ENCODE assay signal across 3 cellular contexts in genomic region chr11:128042290-128042751, GRCh38.
TF ChIP-seq lines count a peak whose summit lies in the region.

No MANE protein-coding gene starts in this region.

TF ChIP-seq in SK-N-SH, 30 proteins besides CTCF, POLR2A, EP300 and RAD21 (continued from another document and continues in another):
- no peak for TF ChIP-seq NFIC (IDR thresholded peaks at IDR 0.05; ENCODE audit: borderline replicate concordance)
- no peak for TF ChIP-seq MAX (IDR thresholded peaks at IDR 0.05; ENCODE audit: low read depth)
- no peak for TF ChIP-seq POLR2AphosphoS5 (IDR thresholded peaks at IDR 0.05; ENCODE audit: low read depth, low read length)
- TF ChIP-seq, protein P1, sequence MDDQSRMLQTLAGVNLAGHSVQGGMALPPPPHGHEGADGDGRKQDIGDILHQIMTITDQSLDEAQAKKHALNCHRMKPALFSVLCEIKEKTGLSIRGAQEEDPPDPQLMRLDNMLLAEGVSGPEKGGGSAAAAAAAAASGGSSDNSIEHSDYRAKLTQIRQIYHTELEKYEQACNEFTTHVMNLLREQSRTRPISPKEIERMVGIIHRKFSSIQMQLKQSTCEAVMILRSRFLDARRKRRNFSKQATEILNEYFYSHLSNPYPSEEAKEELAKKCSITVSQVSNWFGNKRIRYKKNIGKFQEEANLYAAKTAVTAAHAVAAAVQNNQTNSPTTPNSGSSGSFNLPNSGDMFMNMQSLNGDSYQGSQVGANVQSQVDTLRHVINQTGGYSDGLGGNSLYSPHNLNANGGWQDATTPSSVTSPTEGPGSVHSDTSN (IDR thresholded peaks at IDR 0.05), result peak; percentile 62
- TF ChIP-seq IRF3 (IDR thresholded peaks at IDR 0.05; ENCODE audit: low read depth, low read length), result no peak
- no peak for TF ChIP-seq USF2 (IDR thresholded peaks at IDR 0.05; ENCODE audit: borderline replicate concordance, low read depth, low read length)
- TF ChIP-seq YY1 (IDR thresholded peaks at IDR 0.05; ENCODE audit: low read depth), result no peak
- peak; percentile 9; the same call in 1 of the 2 replicates for TF ChIP-seq JUND (IDR thresholded peaks at IDR 0.05)
- no peak for TF ChIP-seq SIN3A (IDR thresholded peaks at IDR 0.05; ENCODE audit: borderline replicate concordance, low read depth, low read length)
- no peak for TF ChIP-seq FOXJ3 (CRISPR knock-in tag; IDR thresholded peaks at IDR 0.05)
- TF ChIP-seq MEF2A (IDR thresholded peaks at IDR 0.05; ENCODE audit: borderline replicate concordance, low read depth), result no peak
- TF ChIP-seq SMC3 (IDR thresholded peaks at IDR 0.05; ENCODE audit: low read depth, low read length), result no peak
- no peak for TF ChIP-seq ELF1 (IDR thresholded peaks at IDR 0.05)
- TF ChIP-seq RFX5 (IDR thresholded peaks at IDR 0.05; ENCODE audit: low read length), result no peak
- no peak for TF ChIP-seq TEAD4 (IDR thresholded peaks at IDR 0.05; ENCODE audit: borderline replicate concordance, insufficient read depth)
- TF ChIP-seq EZH2phosphoT487 (IDR thresholded peaks at IDR 0.05; ENCODE audit: borderline replicate concordance, low read depth), result no peak
- no peak for TF ChIP-seq NRF1 (IDR thresholded peaks at IDR 0.05; ENCODE audit: low read depth, low read length)
- no peak for TF ChIP-seq RXRA (IDR thresholded peaks at IDR 0.05; ENCODE audit: borderline replicate concordance, low read depth)

TF ChIP-seq in SK-N-SH treated with all-trans-retinoic acid at 6 μM for 48 hours, 23 proteins besides CTCF, POLR2A, EP300 and RAD21 (continued from another document):
- no peak for TF ChIP-seq ZNF70 (CRISPR knock-in tag; IDR thresholded peaks at IDR 0.05)
- no peak for TF ChIP-seq ZFP30 (CRISPR knock-in tag; IDR thresholded peaks at IDR 0.05)
- TF ChIP-seq CSDC2 (CRISPR knock-in tag; IDR thresholded peaks at IDR 0.05), result no peak
- no peak for TF ChIP-seq ARNTL (CRISPR knock-in tag; IDR thresholded peaks at IDR 0.05; ENCODE audit: borderline replicate concordance, low read depth)

TF ChIP-seq in GM23338, 12 proteins besides CTCF, POLR2A, EP300 and RAD21 (continued from another document):
- TF ChIP-seq, protein P2, sequence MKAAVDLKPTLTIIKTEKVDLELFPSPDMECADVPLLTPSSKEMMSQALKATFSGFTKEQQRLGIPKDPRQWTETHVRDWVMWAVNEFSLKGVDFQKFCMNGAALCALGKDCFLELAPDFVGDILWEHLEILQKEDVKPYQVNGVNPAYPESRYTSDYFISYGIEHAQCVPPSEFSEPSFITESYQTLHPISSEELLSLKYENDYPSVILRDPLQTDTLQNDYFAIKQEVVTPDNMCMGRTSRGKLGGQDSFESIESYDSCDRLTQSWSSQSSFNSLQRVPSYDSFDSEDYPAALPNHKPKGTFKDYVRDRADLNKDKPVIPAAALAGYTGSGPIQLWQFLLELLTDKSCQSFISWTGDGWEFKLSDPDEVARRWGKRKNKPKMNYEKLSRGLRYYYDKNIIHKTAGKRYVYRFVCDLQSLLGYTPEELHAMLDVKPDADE (IDR thresholded peaks at IDR 0.05), result no peak
- TF ChIP-seq, protein P3, sequence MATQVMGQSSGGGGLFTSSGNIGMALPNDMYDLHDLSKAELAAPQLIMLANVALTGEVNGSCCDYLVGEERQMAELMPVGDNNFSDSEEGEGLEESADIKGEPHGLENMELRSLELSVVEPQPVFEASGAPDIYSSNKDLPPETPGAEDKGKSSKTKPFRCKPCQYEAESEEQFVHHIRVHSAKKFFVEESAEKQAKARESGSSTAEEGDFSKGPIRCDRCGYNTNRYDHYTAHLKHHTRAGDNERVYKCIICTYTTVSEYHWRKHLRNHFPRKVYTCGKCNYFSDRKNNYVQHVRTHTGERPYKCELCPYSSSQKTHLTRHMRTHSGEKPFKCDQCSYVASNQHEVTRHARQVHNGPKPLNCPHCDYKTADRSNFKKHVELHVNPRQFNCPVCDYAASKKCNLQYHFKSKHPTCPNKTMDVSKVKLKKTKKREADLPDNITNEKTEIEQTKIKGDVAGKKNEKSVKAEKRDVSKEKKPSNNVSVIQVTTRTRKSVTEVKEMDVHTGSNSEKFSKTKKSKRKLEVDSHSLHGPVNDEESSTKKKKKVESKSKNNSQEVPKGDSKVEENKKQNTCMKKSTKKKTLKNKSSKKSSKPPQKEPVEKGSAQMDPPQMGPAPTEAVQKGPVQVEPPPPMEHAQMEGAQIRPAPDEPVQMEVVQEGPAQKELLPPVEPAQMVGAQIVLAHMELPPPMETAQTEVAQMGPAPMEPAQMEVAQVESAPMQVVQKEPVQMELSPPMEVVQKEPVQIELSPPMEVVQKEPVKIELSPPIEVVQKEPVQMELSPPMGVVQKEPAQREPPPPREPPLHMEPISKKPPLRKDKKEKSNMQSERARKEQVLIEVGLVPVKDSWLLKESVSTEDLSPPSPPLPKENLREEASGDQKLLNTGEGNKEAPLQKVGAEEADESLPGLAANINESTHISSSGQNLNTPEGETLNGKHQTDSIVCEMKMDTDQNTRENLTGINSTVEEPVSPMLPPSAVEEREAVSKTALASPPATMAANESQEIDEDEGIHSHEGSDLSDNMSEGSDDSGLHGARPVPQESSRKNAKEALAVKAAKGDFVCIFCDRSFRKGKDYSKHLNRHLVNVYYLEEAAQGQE (IDR thresholded peaks at IDR 0.05; ENCODE audit: unreplicated experiment), result no peak
- no peak for TF ChIP-seq JUNB (IDR thresholded peaks at IDR 0.05; ENCODE audit: unreplicated experiment)
- TF ChIP-seq, protein P4, sequence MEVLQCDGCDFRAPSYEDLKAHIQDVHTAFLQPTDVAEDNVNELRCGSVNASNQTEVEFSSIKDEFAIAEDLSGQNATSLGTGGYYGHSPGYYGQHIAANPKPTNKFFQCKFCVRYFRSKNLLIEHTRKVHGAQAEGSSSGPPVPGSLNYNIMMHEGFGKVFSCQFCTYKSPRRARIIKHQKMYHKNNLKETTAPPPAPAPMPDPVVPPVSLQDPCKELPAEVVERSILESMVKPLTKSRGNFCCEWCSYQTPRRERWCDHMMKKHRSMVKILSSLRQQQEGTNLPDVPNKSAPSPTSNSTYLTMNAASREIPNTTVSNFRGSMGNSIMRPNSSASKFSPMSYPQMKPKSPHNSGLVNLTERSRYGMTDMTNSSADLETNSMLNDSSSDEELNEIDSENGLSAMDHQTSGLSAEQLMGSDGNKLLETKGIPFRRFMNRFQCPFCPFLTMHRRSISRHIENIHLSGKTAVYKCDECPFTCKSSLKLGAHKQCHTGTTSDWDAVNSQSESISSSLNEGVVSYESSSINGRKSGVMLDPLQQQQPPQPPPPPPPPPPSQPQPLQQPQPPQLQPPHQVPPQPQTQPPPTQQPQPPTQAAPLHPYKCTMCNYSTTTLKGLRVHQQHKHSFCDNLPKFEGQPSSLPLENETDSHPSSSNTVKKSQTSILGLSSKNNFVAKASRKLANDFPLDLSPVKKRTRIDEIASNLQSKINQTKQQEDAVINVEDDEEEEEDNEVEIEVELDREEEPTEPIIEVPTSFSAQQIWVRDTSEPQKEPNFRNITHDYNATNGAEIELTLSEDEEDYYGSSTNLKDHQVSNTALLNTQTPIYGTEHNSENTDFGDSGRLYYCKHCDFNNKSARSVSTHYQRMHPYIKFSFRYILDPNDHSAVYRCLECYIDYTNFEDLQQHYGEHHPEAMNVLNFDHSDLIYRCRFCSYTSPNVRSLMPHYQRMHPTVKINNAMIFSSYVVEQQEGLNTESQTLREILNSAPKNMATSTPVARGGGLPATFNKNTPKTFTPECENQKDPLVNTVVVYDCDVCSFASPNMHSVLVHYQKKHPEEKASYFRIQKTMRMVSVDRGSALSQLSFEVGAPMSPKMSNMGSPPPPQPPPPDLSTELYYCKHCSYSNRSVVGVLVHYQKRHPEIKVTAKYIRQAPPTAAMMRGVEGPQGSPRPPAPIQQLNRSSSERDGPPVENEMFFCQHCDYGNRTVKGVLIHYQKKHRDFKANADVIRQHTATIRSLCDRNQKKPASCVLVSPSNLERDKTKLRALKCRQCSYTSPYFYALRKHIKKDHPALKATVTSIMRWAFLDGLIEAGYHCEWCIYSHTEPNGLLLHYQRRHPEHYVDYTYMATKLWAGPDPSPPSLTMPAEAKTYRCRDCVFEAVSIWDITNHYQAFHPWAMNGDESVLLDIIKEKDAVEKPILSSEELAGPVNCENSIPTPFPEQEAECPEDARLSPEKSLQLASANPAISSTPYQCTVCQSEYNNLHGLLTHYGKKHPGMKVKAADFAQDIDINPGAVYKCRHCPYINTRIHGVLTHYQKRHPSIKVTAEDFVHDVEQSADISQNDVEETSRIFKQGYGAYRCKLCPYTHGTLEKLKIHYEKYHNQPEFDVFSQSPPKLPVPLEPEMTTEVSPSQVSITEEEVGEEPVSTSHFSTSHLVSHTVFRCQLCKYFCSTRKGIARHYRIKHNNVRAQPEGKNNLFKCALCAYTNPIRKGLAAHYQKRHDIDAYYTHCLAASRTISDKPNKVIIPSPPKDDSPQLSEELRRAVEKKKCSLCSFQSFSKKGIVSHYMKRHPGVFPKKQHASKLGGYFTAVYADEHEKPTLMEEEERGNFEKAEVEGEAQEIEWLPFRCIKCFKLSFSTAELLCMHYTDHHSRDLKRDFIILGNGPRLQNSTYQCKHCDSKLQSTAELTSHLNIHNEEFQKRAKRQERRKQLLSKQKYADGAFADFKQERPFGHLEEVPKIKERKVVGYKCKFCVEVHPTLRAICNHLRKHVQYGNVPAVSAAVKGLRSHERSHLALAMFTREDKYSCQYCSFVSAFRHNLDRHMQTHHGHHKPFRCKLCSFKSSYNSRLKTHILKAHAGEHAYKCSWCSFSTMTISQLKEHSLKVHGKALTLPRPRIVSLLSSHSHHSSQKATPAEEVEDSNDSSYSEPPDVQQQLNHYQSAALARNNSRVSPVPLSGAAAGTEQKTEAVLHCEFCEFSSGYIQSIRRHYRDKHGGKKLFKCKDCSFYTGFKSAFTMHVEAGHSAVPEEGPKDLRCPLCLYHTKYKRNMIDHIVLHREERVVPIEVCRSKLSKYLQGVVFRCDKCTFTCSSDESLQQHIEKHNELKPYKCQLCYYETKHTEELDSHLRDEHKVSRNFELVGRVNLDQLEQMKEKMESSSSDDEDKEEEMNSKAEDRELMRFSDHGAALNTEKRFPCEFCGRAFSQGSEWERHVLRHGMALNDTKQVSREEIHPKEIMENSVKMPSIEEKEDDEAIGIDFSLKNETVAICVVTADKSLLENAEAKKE (CRISPR knock-in tag; IDR thresholded peaks at IDR 0.05), result no peak
- TF ChIP-seq POLR2AphosphoS5 (IDR thresholded peaks at IDR 0.05; ENCODE audit: low read depth), result no peak
- TF ChIP-seq ZNF331 (CRISPR knock-in tag; IDR thresholded peaks at IDR 0.05; ENCODE audit: low read depth), result no peak
- no peak for TF ChIP-seq STAT1 (IDR thresholded peaks at IDR 0.05; ENCODE audit: unreplicated experiment)
